Comparison of ENCODE assay signal across 8 cellular contexts in the genomic region with DNA sequence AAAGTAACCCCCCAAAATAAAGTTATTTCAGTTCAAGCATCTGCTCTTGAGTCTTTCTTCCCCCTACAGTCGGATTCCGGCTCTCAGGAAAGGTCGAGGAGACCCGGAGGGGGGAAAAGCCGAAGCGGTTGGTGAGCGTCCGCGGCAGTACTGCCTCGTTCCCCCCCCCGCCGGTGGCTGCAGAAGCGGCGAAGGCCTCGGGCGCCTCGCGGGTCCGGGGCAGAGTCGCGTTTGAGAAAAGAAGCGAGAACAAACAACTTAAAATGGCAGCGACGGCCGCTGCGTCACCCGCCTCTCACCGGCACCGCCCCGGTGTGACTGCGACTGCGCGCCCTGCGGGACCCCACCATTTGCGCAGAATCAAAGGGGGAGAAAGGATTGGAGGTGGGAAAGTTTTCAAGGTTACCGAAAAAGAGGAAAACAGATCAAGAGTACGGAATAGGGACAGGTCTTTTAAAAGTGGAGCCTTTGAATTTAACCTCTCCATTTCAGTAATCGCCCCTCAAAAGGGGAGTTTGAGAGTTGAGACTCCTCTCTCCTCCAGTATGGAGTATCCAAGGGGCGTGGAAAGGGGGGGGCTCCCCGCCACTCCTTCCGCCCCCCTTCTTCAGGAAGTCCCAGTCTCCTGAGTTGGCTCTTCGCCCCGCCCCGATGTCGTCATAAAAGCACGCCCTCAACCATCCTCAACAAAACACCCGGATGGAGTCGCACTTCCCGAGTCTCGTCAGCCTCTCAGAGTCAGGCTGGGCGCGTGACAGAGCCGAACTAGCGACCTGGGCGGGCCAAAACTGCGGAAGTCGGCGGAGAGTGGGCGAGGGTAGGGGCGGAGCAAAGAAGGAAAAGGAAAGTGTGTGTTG. TPM values are rescaled to one million over a fixed set of nuclear protein-coding genes. Genes with fewer than 3 reads are reported as not detected.
DNase-seq lines count a peak whose midpoint lies in the region; ATAC-seq lines count a peak whose summit lies in the region.

No MANE protein-coding gene starts in this region.

- H3K27ac ChIP-seq in effector memory CD4-positive, alpha-beta T cell (ENCODE audit: insufficient read depth, low read length, poor library complexity, severe bottlenecking), result peak overlapping the region; percentile 99

- ATAC-seq in GM21367 (IDR thresholded peaks at IDR 0.05; ENCODE audit: unreplicated experiment), result peak; percentile 80

- peaks cover 6% of the 10 kb centered on the region for H3K36me3 ChIP-seq in effector memory CD4-positive, alpha-beta T cell (ENCODE audit: control insufficient read depth, insufficient read depth, low read length)

- H3K4me1 ChIP-seq in effector memory CD4-positive, alpha-beta T cell (ENCODE audit: control insufficient read depth, insufficient read depth, low read length, poor library complexity, severe bottlenecking), result peaks cover 27% of the 10 kb centered on the region

- H3K27me3 ChIP-seq in effector memory CD4-positive, alpha-beta T cell (replicated peaks; ENCODE audit: control insufficient read depth, insufficient read depth, low read length, poor library complexity, severe bottlenecking), result no peaks in the 10 kb centered on the region

- no peaks in the 10 kb centered on the region for H3K9me3 ChIP-seq in effector memory CD4-positive, alpha-beta T cell (ENCODE audit: control insufficient read depth, low read length)

- H3K4me3 ChIP-seq in effector memory CD4-positive, alpha-beta T cell (ENCODE audit: insufficient read depth, low read depth, low read length, poor library complexity, severe bottlenecking), result peak overlapping the region; percentile 87

- DNase-seq in COR-L47 (lab: John Stamatoyannopoulos, UW), result peak; percentile 100
- peak; percentile 99 for DNase-seq in HT1080 (ENCODE audit: low read depth)
- peak; percentile 97 to 98 for DNase-seq in NOMO-1 (lab: John Stamatoyannopoulos, UW; ENCODE audit: unreplicated experiment in 2 of 2)
- peak; percentile 96 to 98 (median 97) for DNase-seq in activated CD8-positive, alpha-beta memory T cell treated with anti-CD3 and anti-CD28 coated beads for 48 hours (ENCODE audit: low read depth in 2 of 3, low spot score in 2 of 3)
- peak; percentile 99 to 100 (median 100) for DNase-seq in effector memory CD4-positive, alpha-beta T cell
- peak; percentile 100 for DNase-seq in lung microvascular endothelial cell (ENCODE audit: low read depth in 2 of 2)
- peak; percentile 97 to 100 (median 100) for DNase-seq in stimulated activated CD4-positive, alpha-beta T cell treated with anti-CD3 and anti-CD28 coated beads, TNF-alpha, amount 100 ng/mL, for 4 hours (ENCODE audit: low read depth in 3 of 3)

RNA-seq across cellular contexts. Expression of gene C6orf62, which starts 1.9 kb away (rescaled TPM):
- 57.0 and 64.9 TPM in 2 replicates for total RNA-seq in HT1080 (2014; rRNA removed; shearing (Covaris generic))
- 113 and 130 TPM in 2 replicates for polyA plus RNA-seq in HT1080 (2015; cell fraction: cytosol; rRNA removed)
- polyA plus RNA-seq in HT1080 (2015; cell fraction: nucleus; rRNA removed), result 117 and 127 TPM in 2 replicates
- total RNA-seq in lung microvascular endothelial cell, result 68.1 and 70.0 TPM in 2 replicates

RNA-seq across cellular contexts. Expression of gene GMNN, which starts 53.9 kb away (rescaled TPM):
- total RNA-seq in HT1080 (2014; rRNA removed; shearing (Covaris generic)), result 78.2 and 78.9 TPM in 2 replicates
- 45.1 and 47.0 TPM in 2 replicates for polyA plus RNA-seq in HT1080 (2015; cell fraction: cytosol; rRNA removed)
- 43.5 and 46.5 TPM in 2 replicates for polyA plus RNA-seq in HT1080 (2015; cell fraction: nucleus; rRNA removed)
- total RNA-seq in lung microvascular endothelial cell, result 7.9 and 13.9 TPM in 2 replicates

RNA-seq across cellular contexts. Expression of gene ACOT13, which starts 54.0 kb away (rescaled TPM):
- total RNA-seq in HT1080 (2014; rRNA removed; shearing (Covaris generic)), result 3.9 and 6.2 TPM in 2 replicates
- polyA plus RNA-seq in HT1080 (2015; cell fraction: cytosol; rRNA removed), result 5.6 and 6.1 TPM in 2 replicates
- 1.4 and 2.4 TPM in 2 replicates for polyA plus RNA-seq in HT1080 (2015; cell fraction: nucleus; rRNA removed)
- 3.2 and 3.9 TPM in 2 replicates for total RNA-seq in lung microvascular endothelial cell

RNA-seq across cellular contexts. Expression of gene TDP2, which starts 54.1 kb away (rescaled TPM):
- total RNA-seq in HT1080 (2014; rRNA removed; shearing (Covaris generic)), result 14.8 and 34.6 TPM in 2 replicates
- polyA plus RNA-seq in HT1080 (2015; cell fraction: cytosol; rRNA removed), result 31.3 and 34.7 TPM in 2 replicates
- 28.5 and 31.9 TPM in 2 replicates for polyA plus RNA-seq in HT1080 (2015; cell fraction: nucleus; rRNA removed)
- total RNA-seq in lung microvascular endothelial cell, result 17.9 and 19.0 TPM in 2 replicates

Comparison
In these comparisons a context has a peak if more than half of its experiments do, and no peak if none do; other contexts are left out.
1. Peak in every context shown above with its lines: DNase-seq, ATAC-seq, H3K4me3 ChIP-seq and H3K27ac ChIP-seq.